ENCODE assay signal across 20 cellular contexts in genomic region chr3:126439968-126440708, GRCh38. TPM values are rescaled to one million over a fixed set of nuclear protein-coding genes. Genes with fewer than 3 reads are reported as not detected.
DNase-seq lines count a peak whose midpoint lies in the region; ATAC-seq and TF ChIP-seq lines count a peak whose summit lies in the region.
"Had no signal": no experiment of that assay in that cellular context is flagged by ENCODE, and none has a peak within 500 bp of the region (broad histone marks: within the 10 kb centered on the region; RNA-seq: fewer than 3 reads in every experiment).

No MANE protein-coding gene starts in this region.

- H3K27me3 ChIP-seq in right atrium auricular region (no peaks in the 10 kb centered on the region), left ventricle myocardium inferior (ENCODE audit: low read depth) (no peaks in the 10 kb centered on the region), upper lobe of right lung (no peaks in the 10 kb centered on the region)

- peaks cover 12% of the 10 kb centered on the region; the same call in 1 of the 2 replicates for H3K36me3 Mint-ChIP-seq in WTC11

- intact Hi-C loops in left ventricle myocardium inferior (cut with micrococcal nuclease) (no loop called here), upper lobe of right lung (cut with DNase I) (no loop called here)

- H3K4me3 ChIP-seq in right atrium auricular region (no peak overlapping the region), left ventricle myocardium inferior (no peak overlapping the region), upper lobe of right lung (no peak overlapping the region)

- H3K27ac Mint-ChIP-seq in WTC11, result no peak overlapping the region
- H3K27ac Mint-ChIP-seq: CD8-positive, alpha-beta T cell had no signal

- H3K27ac ChIP-seq in right atrium auricular region (no peak overlapping the region), left ventricle myocardium inferior (replicated peaks) (no peak overlapping the region), upper lobe of right lung (no peak overlapping the region)
- H3K27ac ChIP-seq: KMS-11 had no signal

- H3K9me3 ChIP-seq in right atrium auricular region (no peaks in the 10 kb centered on the region), left ventricle myocardium inferior (replicated peaks) (no peaks in the 10 kb centered on the region), upper lobe of right lung (no peaks in the 10 kb centered on the region)

- CTCF ChIA-PET in WTC11 (lab: Charles Lee), result no interaction called here

- DNase-seq in right atrium auricular region (ENCODE audit: low spot score), result peak; percentile 38
- DNase-seq in left ventricle myocardium inferior, result no peak
- DNase-seq in WTC11 (ENCODE audit: low spot score), result no peak
- peak; percentile 65 for DNase-seq in mesenteric fat pad (ENCODE audit: low spot score)
- peak; percentile 45 for DNase-seq in upper lobe of right lung
- DNase-seq in kidney glomerular epithelial cell (lab: John Stamatoyannopoulos, UW), result no peak
- no peak for DNase-seq in Kasumi-1 (lab: John Stamatoyannopoulos, UW)
- DNase-seq: DMS 273 treated with DMSO at 0.1 percent for 48 hours, GOT3, MM.1S, NCI-H1105 treated with DMSO at 0.1 percent for 48 hours, NCI-H187, NCI-H2171, NCI-H774, SHP77 had no signal

- H3K4me3 Mint-ChIP-seq in WTC11, result no peak overlapping the region
- H3K4me3 Mint-ChIP-seq: CD8-positive, alpha-beta T cell had no signal

- POLR2A ChIA-PET in WTC11 (lab: Charles Lee), result no interaction called here

- no peaks in the 10 kb centered on the region for H3K4me1 ChIP-seq in right atrium auricular region
- H3K4me1 ChIP-seq in left ventricle myocardium inferior, result peaks cover 16% of the 10 kb centered on the region
- H3K4me1 ChIP-seq in upper lobe of right lung, result no peaks in the 10 kb centered on the region

- TF ChIP-seq CTCF in right atrium auricular region (IDR thresholded peaks at IDR 0.05) (no peak), left ventricle myocardium inferior (IDR thresholded peaks at IDR 0.05; ENCODE audit: borderline replicate concordance) (no peak), WTC11 (IDR thresholded peaks at IDR 0.05) (no peak), upper lobe of right lung (IDR thresholded peaks at IDR 0.05) (no peak)

- H3K27me3 Mint-ChIP-seq in WTC11 (ENCODE audit: low read depth), result no peaks in the 10 kb centered on the region

- no peaks in the 10 kb centered on the region for H3K9me3 Mint-ChIP-seq in WTC11
- H3K9me3 Mint-ChIP-seq: CD8-positive, alpha-beta T cell had no signal

- H3K4me1 Mint-ChIP-seq in WTC11, result peaks cover 19% of the 10 kb centered on the region

- H3K36me3 ChIP-seq in right atrium auricular region, result peaks cover 47% of the 10 kb centered on the region
- peaks cover 59% of the 10 kb centered on the region for H3K36me3 ChIP-seq in left ventricle myocardium inferior
- H3K36me3 ChIP-seq in upper lobe of right lung, result peaks cover 58% of the 10 kb centered on the region

- ATAC-seq in WTC11 (no peak), upper lobe of right lung (no peak)
- ATAC-seq: CD8-positive, alpha-beta T cell; Panc1 had no signal

TF ChIP-seq in WTC11, 78 proteins besides CTCF, POLR2A, EP300 and RAD21:
- TF ChIP-seq ATF1 (CRISPR knock-in tag; IDR thresholded peaks at IDR 0.05) (no peak), GTF2I (CRISPR knock-in tag; conservative IDR thresholded peaks at IDR 0.05) (0 out of 2 replicates have a peak, but pooled peaks have one; percentile 29), IRF1 (CRISPR knock-in tag; IDR thresholded peaks at IDR 0.05) (no peak)

RNA-seq across cellular contexts. Expression of gene ZXDC, which starts 35.6 kb away (rescaled TPM):
- total RNA-seq in right atrium auricular region, result 10 to 100 TPM; 18.9 to 25.5 TPM
- total RNA-seq in left ventricle myocardium inferior, result 15.6 TPM
- total RNA-seq in WTC11 (2021), result 32.9 to 34.7 TPM (median 33.4 TPM) in 3 replicates
- 29.4 TPM for total RNA-seq in mesenteric fat pad
- 40.3 TPM for total RNA-seq in upper lobe of right lung

RNA-seq across cellular contexts. Expression of gene CFAP100, which starts 45.4 kb away (rescaled TPM):
- not detected for total RNA-seq in right atrium auricular region
- not detected for total RNA-seq in left ventricle myocardium inferior
- 0.41 TPM in 1 of 3 replicates, not detected in the others for total RNA-seq in WTC11 (2021)
- total RNA-seq in mesenteric fat pad, result not detected
- total RNA-seq in upper lobe of right lung, result not detected
- total RNA-seq: CD8-positive, alpha-beta T cell; Daoy; NCI-H460 had no signal

Comparison
In these comparisons a context has a peak if more than half of its experiments do, and no peak if none do; other contexts are left out.
1. DNase-seq: peak in right atrium auricular region (single experiment), mesenteric fat pad (single experiment) and upper lobe of right lung (single experiment); none in left ventricle myocardium inferior (single experiment), WTC11 (single experiment), kidney glomerular epithelial cell (single experiment) and Kasumi-1 (0 of 2).